In the genomic region with DNA sequence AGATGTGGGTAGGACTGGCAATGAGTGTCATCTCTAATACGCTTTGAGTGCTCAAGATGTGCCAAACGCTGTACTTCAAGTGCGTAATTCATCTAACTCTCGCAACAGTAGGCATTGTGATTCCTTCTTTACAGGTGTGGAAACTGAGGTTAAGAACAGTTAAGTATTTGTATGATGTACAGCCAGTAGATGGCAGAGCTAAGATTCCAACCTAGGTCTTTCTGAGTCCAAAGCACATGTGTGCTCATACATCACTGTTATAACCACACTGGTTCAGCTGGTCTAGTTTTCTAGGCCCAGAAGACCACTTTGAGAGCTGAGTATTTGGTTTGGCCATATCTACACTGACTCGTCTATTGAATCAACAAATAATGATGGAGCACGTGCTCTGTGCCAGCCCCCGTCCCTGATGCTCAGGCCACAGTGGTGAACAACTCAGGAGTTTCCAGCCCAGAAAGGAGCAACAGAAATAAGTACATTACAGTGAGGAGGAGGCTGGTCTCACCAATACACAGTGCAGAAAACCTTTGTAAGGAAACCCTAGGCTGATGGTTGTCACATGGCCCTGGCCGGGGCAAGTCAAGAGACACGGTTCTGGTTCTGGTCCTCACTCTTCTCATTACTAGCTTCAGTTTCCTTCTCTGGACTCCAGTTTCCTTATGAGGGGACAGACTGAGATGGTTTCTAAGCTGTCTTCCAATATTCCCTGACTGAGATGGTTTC, we compare ENCODE assay signal across 15 cellular contexts.
A peak's percentile ranks its signal among the peaks of the same experiment; 100 is the strongest.
DNase-seq lines count a peak whose midpoint lies in the region; ATAC-seq, FAIRE-seq and TF ChIP-seq lines count a peak whose summit lies in the region.
"Had no signal": no experiment of that assay in that cellular context is flagged by ENCODE, and none has a peak within 500 bp of the region (broad histone marks: within the 10 kb centered on the region; RNA-seq: fewer than 3 reads in every experiment).

No MANE protein-coding gene starts in this region.

- H3K36me3 ChIP-seq in DND-41 (ENCODE audit: insufficient read depth, low read length) = no peaks in the 10 kb centered on the region
- H3K36me3 ChIP-seq in HepG2 (replicated peaks in 1 of 2; ENCODE audit: control insufficient read depth in 1 of 2, insufficient read depth in 2 of 2, low read length in 2 of 2) = no peaks in the 10 kb centered on the region
- no peaks in the 10 kb centered on the region for H3K36me3 ChIP-seq in upper lobe of right lung
- H3K36me3 ChIP-seq: colonic mucosa, neutrophil, transverse colon had no signal

- ATAC-seq in DND-41 (ENCODE audit: insufficient read depth, low read depth) = no peak
- ATAC-seq in HepG2 = peak; percentile 61
- no peak for ATAC-seq in GM21381 (IDR thresholded peaks at IDR 0.05; ENCODE audit: unreplicated experiment)
- ATAC-seq in upper lobe of right lung = no peak
- ATAC-seq in left colon = no peak

- FAIRE-seq in HepG2 (lab: Jason Lieb, UNC) = peak; percentile 15

- H3K9me3 ChIP-seq in DND-41 (ENCODE audit: insufficient read depth, low read length, severe bottlenecking) (no peaks in the 10 kb centered on the region), HepG2 (ENCODE audit: low read length) (no peaks in the 10 kb centered on the region), upper lobe of right lung (no peaks in the 10 kb centered on the region)
- H3K9me3 ChIP-seq: colonic mucosa, neutrophil, transverse colon had no signal

- BruUV-seq in HepG2 (replicated peaks; lab: Mats Ljungman, UMichigan) = no TSS peak

- in situ Hi-C loops in astrocyte of the spinal cord (cut with HindIII; ENCODE audit: low sequenced_read_pairs) (no loop called here), HepG2 (cut with HindIII; ENCODE audit: extremely low pct_ligation_motif_present, low pct_unique_long_range_greater_than_20kb) (no loop called here)

- no peak for TF ChIP-seq EP300 in HepG2 (IDR thresholded peaks at IDR 0.05; ENCODE audit: low read depth in 2 of 2, low read length in 2 of 2)
- no peak for TF ChIP-seq EP300 in HepG2 (CRISPR knock-in tag; IDR thresholded peaks at IDR 0.05; ENCODE audit: borderline replicate concordance)

- H3K4me2 ChIP-seq in DND-41 (ENCODE audit: insufficient read depth, low read length) (no peak overlapping the region), HepG2 (ENCODE audit: low read depth, low read length) (no peak overlapping the region)
- H3K4me2 ChIP-seq: PC-9 had no signal

- H3K27ac ChIP-seq in DND-41 (ENCODE audit: low read length) (no peak overlapping the region), HepG2 (ENCODE audit: extremely low read length, insufficient read depth, low read length) (no peak overlapping the region), upper lobe of right lung (no peak overlapping the region)
- H3K27ac ChIP-seq: colonic mucosa, neutrophil, PC-9, transverse colon had no signal

- TF ChIP-seq POLR2A in HepG2 (IDR thresholded peaks at IDR 0.05; ENCODE audit: insufficient read depth in 1 of 2, low read depth in 2 of 2, low read length in 2 of 2) = no peak

- CTCF ChIA-PET in HepG2 (lab: Yijun Ruan, JAX; ENCODE audit: low intra/inter-chr PET ratio, low total read pairs) = interaction anchor here (0.8 kb wide), 1 partner anchor 302 kb away, joined by 3 read pairs; no protein-coding TSS in a partner anchor

- H3K9ac ChIP-seq in DND-41 (ENCODE audit: low read depth, low read length) (no peak overlapping the region), HepG2 (ENCODE audit: insufficient read depth, low read depth, low read length) (no peak overlapping the region)

- H4K20me1 ChIP-seq in DND-41 (ENCODE audit: insufficient read depth, low read length) = no peaks in the 10 kb centered on the region
- no peaks in the 10 kb centered on the region for H4K20me1 ChIP-seq in HepG2 (ENCODE audit: insufficient read depth, low read length)

- H3K79me2 ChIP-seq in DND-41 (ENCODE audit: insufficient read depth, low read length) = no peaks in the 10 kb centered on the region
- no peaks in the 10 kb centered on the region for H3K79me2 ChIP-seq in HepG2 (ENCODE audit: insufficient read depth, low read length)

- no peak for DNase-seq in DND-41
- DNase-seq in Jurkat, Clone E6-1 (ENCODE audit: low read depth, low spot score) = peak; percentile 29
- DNase-seq in astrocyte of the spinal cord (ENCODE audit: low read depth, low spot score) = peak; percentile 2
- DNase-seq in HepG2 (ENCODE audit: low spot score) = no peak
- DNase-seq in upper lobe of right lung = no peak
- no peak for DNase-seq in left colon
- no peak for DNase-seq in cortex of kidney (lab: John Stamatoyannopoulos, UW)
- DNase-seq: activated CD8-positive, alpha-beta memory T cell treated with anti-CD3 and anti-CD28 coated beads for 24 hours; activated naive CD4-positive, alpha-beta T cell treated with anti-CD3 and anti-CD28 coated beads for 36 hours; colonic mucosa; NCI-H2081 treated with DMSO at 0.1 percent for 48 hours; PC-9; transverse colon had no signal

- no peak for TF ChIP-seq RAD21 in HepG2 (CRISPR knock-in tag; IDR thresholded peaks at IDR 0.05)

- TF ChIP-seq CTCF in DND-41 (IDR thresholded peaks at IDR 0.05; ENCODE audit: borderline replicate concordance, extremely low read depth, low read length, poor library complexity, severe bottlenecking) = peak; percentile 31
- peak; percentile 25 for TF ChIP-seq CTCF in astrocyte of the spinal cord (IDR thresholded peaks at IDR 0.05; ENCODE audit: low read depth, low read length)
- TF ChIP-seq CTCF in HepG2 (CRISPR knock-in tag; IDR thresholded peaks at IDR 0.05) = 0 out of 2 replicates have a peak, but pooled peaks have one; percentile 22
- no peak for TF ChIP-seq CTCF in upper lobe of right lung (IDR thresholded peaks at IDR 0.05)

- H3K27me3 ChIP-seq in DND-41 (ENCODE audit: insufficient read depth, low read length, poor library complexity) = no peaks in the 10 kb centered on the region
- H3K27me3 ChIP-seq in HepG2 (ENCODE audit: control insufficient read depth in 1 of 2, insufficient read depth in 2 of 2, low read length in 2 of 2) = peaks cover 0 to 2% of the 10 kb centered on the region in 2 experiments; a peak in 2 of 5 replicates
- H3K27me3 ChIP-seq in upper lobe of right lung = no peaks in the 10 kb centered on the region
- H3K27me3 ChIP-seq: colonic mucosa, neutrophil, transverse colon had no signal

- 55% methylated on average over 8 of the region's 9 CpGs for WGBS in HepG2 (ENCODE audit: low lambda C conversion rate)

- intact Hi-C loops in HepG2 (cut with micrococcal nuclease; ENCODE audit: unreplicated experiment) (no loop called here), upper lobe of right lung (cut with DNase I) (no loop called here), left colon (cut with DNase I, micrococcal nuclease) (no loop called here)

- H3K4me1 ChIP-seq in DND-41 (ENCODE audit: insufficient read depth, low read length) (peaks cover 24% of the 10 kb centered on the region), HepG2 (ENCODE audit: insufficient read depth, low read length) (no peaks in the 10 kb centered on the region), upper lobe of right lung (no peaks in the 10 kb centered on the region)
- H3K4me1 ChIP-seq: colonic mucosa, transverse colon had no signal

- no peak overlapping the region for H2AFZ ChIP-seq in DND-41 (ENCODE audit: low read depth, low read length)
- H2AFZ ChIP-seq in HepG2 (ENCODE audit: low read length) = no peak overlapping the region
- H2AFZ ChIP-seq: PC-9 had no signal

- no peak overlapping the region for H3K4me3 ChIP-seq in DND-41 (ENCODE audit: low read depth in 1 of 2, low read length in 2 of 2)
- no peak overlapping the region for H3K4me3 ChIP-seq in Jurkat, Clone E6-1 (ENCODE audit: low read length)
- H3K4me3 ChIP-seq in astrocyte of the spinal cord (ENCODE audit: low read depth, low read length) = no peak overlapping the region
- H3K4me3 ChIP-seq in HepG2 (replicated peaks in 1 of 3; ENCODE audit: insufficient read depth in 1 of 3, low read depth in 2 of 3, low read length in 3 of 3) = no peak overlapping the region
- H3K4me3 ChIP-seq in upper lobe of right lung = no peak overlapping the region
- H3K4me3 ChIP-seq: colonic mucosa, PC-9, transverse colon had no signal

- POLR2A ChIA-PET in HepG2 (lab: Yijun Ruan, JAX) = no interaction called here

TF ChIP-seq in HepG2, 621 proteins besides CTCF, POLR2A, EP300 and RAD21:
- TF ChIP-seq, protein P1, sequence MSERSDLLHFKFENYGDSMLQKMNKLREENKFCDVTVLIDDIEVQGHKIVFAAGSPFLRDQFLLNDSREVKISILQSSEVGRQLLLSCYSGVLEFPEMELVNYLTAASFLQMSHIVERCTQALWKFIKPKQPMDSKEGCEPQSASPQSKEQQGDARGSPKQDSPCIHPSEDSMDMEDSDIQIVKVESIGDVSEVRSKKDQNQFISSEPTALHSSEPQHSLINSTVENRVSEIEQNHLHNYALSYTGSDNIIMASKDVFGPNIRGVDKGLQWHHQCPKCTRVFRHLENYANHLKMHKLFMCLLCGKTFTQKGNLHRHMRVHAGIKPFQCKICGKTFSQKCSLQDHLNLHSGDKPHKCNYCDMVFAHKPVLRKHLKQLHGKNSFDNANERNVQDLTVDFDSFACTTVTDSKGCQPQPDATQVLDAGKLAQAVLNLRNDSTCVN (CRISPR knock-in tag; IDR thresholded peaks at IDR 0.05; ENCODE audit: borderline replicate concordance) = no peak
- TF ChIP-seq NR2F6 (IDR thresholded peaks at IDR 0.05) (no peak), NR2F6 (CRISPR knock-in tag; IDR thresholded peaks at IDR 0.05) (no peak), STAG1 (CRISPR knock-in tag; IDR thresholded peaks at IDR 0.05) (0 out of 2 replicates have a peak, but pooled peaks have one; percentile 20), ZNF367 (CRISPR knock-in tag; IDR thresholded peaks at IDR 0.05; ENCODE audit: borderline replicate concordance) (no peak), FOXK2 (IDR thresholded peaks at IDR 0.05) (no peak)

Comparison
In these comparisons a context has a peak if more than half of its experiments do, and no peak if none do; other contexts are left out.
1. DNase-seq: peak in Jurkat, Clone E6-1 (single experiment) and astrocyte of the spinal cord (single experiment); none in DND-41 (single experiment), HepG2 (single experiment), upper lobe of right lung (single experiment), left colon (0 of 2) and cortex of kidney (single experiment).